Comparison of ENCODE assay signal across 1 cellular context in the genomic region with DNA sequence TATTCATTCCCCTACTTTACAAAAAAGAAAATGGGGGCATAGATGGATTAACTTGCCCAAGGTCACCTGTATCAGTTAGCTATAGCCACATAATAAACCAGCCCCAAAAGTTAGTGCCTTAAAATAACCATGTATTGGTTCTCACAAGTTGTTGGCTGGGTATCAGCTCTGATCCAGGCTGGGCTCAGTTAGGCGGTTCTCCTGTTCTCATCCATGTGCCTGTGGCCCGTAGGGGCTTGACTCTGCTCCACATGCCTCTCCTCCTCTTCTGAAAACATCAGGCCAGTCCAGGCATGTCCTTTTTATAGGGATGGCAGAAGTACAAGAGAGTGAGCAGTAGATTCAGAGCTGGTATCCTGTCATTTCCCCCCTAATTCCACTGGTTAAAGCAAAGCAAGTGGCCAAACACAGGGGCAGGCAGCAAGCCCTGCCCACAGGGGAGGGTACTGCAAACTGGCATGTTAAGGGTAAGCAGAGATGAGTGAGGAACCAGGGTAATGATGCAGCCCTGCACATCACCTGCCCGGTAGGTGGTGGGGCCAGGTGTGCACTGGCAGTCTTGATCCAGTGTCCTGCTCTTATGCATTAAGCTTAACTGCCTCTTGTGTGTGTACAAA.
TF ChIP-seq lines count a peak whose summit lies in the region.

No MANE protein-coding gene starts in this region.

TF ChIP-seq in GM23338, 12 proteins besides CTCF, POLR2A, EP300 and RAD21:
- peak; percentile 94 for TF ChIP-seq ZNF331 (CRISPR knock-in tag; IDR thresholded peaks at IDR 0.05; ENCODE audit: low read depth)
- no peak for TF ChIP-seq ZNF114 (CRISPR knock-in tag; IDR thresholded peaks at IDR 0.05)
- TF ChIP-seq POLR2AphosphoS5 (IDR thresholded peaks at IDR 0.05; ENCODE audit: low read depth) = no peak
- TF ChIP-seq STAT1 (IDR thresholded peaks at IDR 0.05; ENCODE audit: unreplicated experiment) = no peak
